In genomic region chr6:148972481-148972880, GRCh38 we compare ENCODE assay signal across 8 cellular contexts.
DNase-seq lines count a peak whose midpoint lies in the region; ATAC-seq and TF ChIP-seq lines count a peak whose summit lies in the region.

No MANE protein-coding gene starts in this region.

- no peak overlapping the region for H3K27ac Mint-ChIP-seq in osteocyte (ENCODE audit: unreplicated experiment)

- DNase-seq in DMS153 treated with DMSO at 0.1 percent for 48 hours (lab: John Stamatoyannopoulos, UW; ENCODE audit: unreplicated experiment) (peak; percentile 68), NCI-H2196 treated with DMSO at 0.1 percent for 48 hours (lab: John Stamatoyannopoulos, UW; ENCODE audit: unreplicated experiment) (peak; percentile 76), activated T-cell treated with anti-CD3 and anti-CD28 coated beads for 4 hours (peak; percentile 29), iPS-NIHi7 (ENCODE audit: extremely low spot score) (peak; percentile 92), AG20443 (ENCODE audit: low spot score) (no peak), osteocyte (ENCODE audit: extremely low spot score, unreplicated experiment) (no peak)
- DNase-seq in stimulated activated CD8-positive, alpha-beta memory T cell treated with anti-CD3 and anti-CD28 coated beads, Interleukin-15, amount 100 ng/mL, for 48 hours (ENCODE audit: low read depth in 2 of 2): peak; percentile 16 to 23

- H3K4me1 Mint-ChIP-seq in osteocyte (ENCODE audit: unreplicated experiment): peaks cover 60% of the 10 kb centered on the region

- no peaks in the 10 kb centered on the region for H3K36me3 Mint-ChIP-seq in osteocyte (ENCODE audit: unreplicated experiment)

- no peak for TF ChIP-seq CTCF in osteocyte (IDR thresholded peaks at IDR 0.05)

- H3K27me3 Mint-ChIP-seq in osteocyte (ENCODE audit: unreplicated experiment): peaks cover 4% of the 10 kb centered on the region

- peak; percentile 59 for ATAC-seq in HG02571 (IDR thresholded peaks at IDR 0.05; ENCODE audit: unreplicated experiment)

- H3K4me3 Mint-ChIP-seq in osteocyte (ENCODE audit: unreplicated experiment): no peak overlapping the region

- H3K9me3 Mint-ChIP-seq in osteocyte (ENCODE audit: unreplicated experiment): no peaks in the 10 kb centered on the region

Comparison
In these comparisons a context has a peak if more than half of its experiments do, and no peak if none do; other contexts are left out.
1. DNase-seq: peak in DMS153 treated with DMSO at 0.1 percent for 48 hours (single experiment), NCI-H2196 treated with DMSO at 0.1 percent for 48 hours (single experiment), activated T-cell treated with anti-CD3 and anti-CD28 coated beads for 4 hours (single experiment), iPS-NIHi7 (single experiment) and stimulated activated CD8-positive, alpha-beta memory T cell treated with anti-CD3 and anti-CD28 coated beads, Interleukin-15, amount 100 ng/mL, for 48 hours (2 of 2); none in AG20443 (single experiment) and osteocyte (single experiment).